ENCODE assay signal across 8 cellular contexts in genomic region chr5:141734501-141735231, GRCh38. TPM values are rescaled to one million over a fixed set of nuclear protein-coding genes. Genes with fewer than 3 reads are reported as not detected.
A peak's percentile ranks its signal among the peaks of the same experiment; 100 is the strongest.
DNase-seq lines count a peak whose midpoint lies in the region; ATAC-seq, FAIRE-seq and TF ChIP-seq lines count a peak whose summit lies in the region.

No MANE protein-coding gene starts in this region.

- H3K4ac ChIP-seq in mesenchymal stem cell (ENCODE audit: low read depth in 1 of 2, low read length in 2 of 2) = no peak overlapping the region

- intact Hi-C loops in GM12878 (cut with micrococcal nuclease; ENCODE audit: unreplicated experiment) = no loop called here

- TF ChIP-seq CTCF in GM12878 (IDR thresholded peaks at IDR 0.05 in 2 of 3, conservative IDR thresholded peaks at IDR 0.05 in 1 of 3; ENCODE audit: control insufficient read depth in 2 of 3, extremely low read depth in 1 of 3, insufficient read depth in 1 of 3, low read depth in 3 of 3, low read length in 3 of 3) = no peak

- H3K27me3 ChIP-seq in GM12878 (replicated peaks in 1 of 2; ENCODE audit: control insufficient read depth in 2 of 2, insufficient read depth in 2 of 2, low read length in 1 of 2) (peaks cover 0 to 5% of the 10 kb centered on the region in 2 experiments; a peak in 3 of 4 replicates), mesenchymal stem cell (ENCODE audit: control insufficient read depth in 1 of 2, insufficient read depth in 1 of 2, low read length in 2 of 2) (peaks cover 57 to 87% of the 10 kb centered on the region in 2 experiments)

- H3K36me3 ChIP-seq in GM12878 (ENCODE audit: control insufficient read depth in 2 of 2, insufficient read depth in 2 of 2, low read length in 1 of 2) = no peaks in the 10 kb centered on the region
- no peaks in the 10 kb centered on the region for H3K36me3 ChIP-seq in mesenchymal stem cell (ENCODE audit: control insufficient read depth in 1 of 2, insufficient read depth in 2 of 2, low read depth in 1 of 2, low read length in 2 of 2)

- no peak overlapping the region for H3K9ac ChIP-seq in GM12878 (ENCODE audit: control insufficient read depth, insufficient read depth, low read length)
- H3K9ac ChIP-seq in mesenchymal stem cell (ENCODE audit: low read length) = no peak overlapping the region

- H2BK15ac ChIP-seq in mesenchymal stem cell (ENCODE audit: low read depth, poor library complexity, severe bottlenecking) = no peak overlapping the region

- no peak overlapping the region for H3K4me3 ChIP-seq in GM12878
- H3K4me3 ChIP-seq in mesenchymal stem cell (ENCODE audit: insufficient read depth in 1 of 2, low read depth in 1 of 2, low read length in 2 of 2) = no peak overlapping the region

- POLR2A ChIA-PET in GM12878 (lab: Charles Lee) = no interaction called here

- H3K79me2 ChIP-seq in GM12878 (ENCODE audit: control insufficient read depth, insufficient read depth, low read length) = no peaks in the 10 kb centered on the region

- H3K4me1 ChIP-seq in GM12878 (ENCODE audit: control insufficient read depth, insufficient read depth, low read length) (no peaks in the 10 kb centered on the region), mesenchymal stem cell (ENCODE audit: control insufficient read depth, insufficient read depth, low read depth, low read length) (no peaks in the 10 kb centered on the region)

- no TSS peak for BruUV-seq in GM12878 (replicated peaks; lab: Mats Ljungman, UMichigan)

- SMC1A ChIA-PET in GM12878 (lab: Charles Lee; ENCODE audit: uncharacterized antibody, unreplicated experiment) = no interaction called here

- H3K9me3 ChIP-seq in GM12878 (replicated peaks; ENCODE audit: control insufficient read depth, insufficient read depth, low read length) (no peaks in the 10 kb centered on the region), mesenchymal stem cell (ENCODE audit: control insufficient read depth, low read length) (no peaks in the 10 kb centered on the region)

- H3K79me1 ChIP-seq in mesenchymal stem cell (replicated peaks; ENCODE audit: low read length, poor library complexity, severe bottlenecking) = no peaks in the 10 kb centered on the region

- peak; percentile 55; the same call in 1 of the 3 replicates for ATAC-seq in GM12878
- ATAC-seq in HG03521 (IDR thresholded peaks at IDR 0.05; ENCODE audit: unreplicated experiment) = no peak
- no peak for ATAC-seq in GM21723 (IDR thresholded peaks at IDR 0.05; ENCODE audit: unreplicated experiment)

- no peak overlapping the region for H3K23ac ChIP-seq in mesenchymal stem cell (ENCODE audit: low read length in 2 of 2)

- CTCF ChIA-PET in GM12878 (lab: Yijun Ruan, JAX) = no interaction called here

- H4K20me1 ChIP-seq in GM12878 (ENCODE audit: control insufficient read depth, insufficient read depth) = 0 out of 2 replicates have a peak, but pooled peaks cover 8% of the 10 kb centered on the region

- RAD21 ChIA-PET in GM12878 (lab: Charles Lee; ENCODE audit: unreplicated experiment) = no interaction called here

- H4K91ac ChIP-seq in mesenchymal stem cell (ENCODE audit: low read length) = no peak overlapping the region

- H2BK120ac ChIP-seq in mesenchymal stem cell (ENCODE audit: low read depth, low read length) = no peak overlapping the region

- DNase-seq in A172 (ENCODE audit: low spot score) = peak; percentile 67
- peak; percentile 30 for DNase-seq in GM19239 (ENCODE audit: insufficient read length, low spot score)
- DNase-seq in NCI-H69 (lab: John Stamatoyannopoulos, UW) = peak; percentile 60
- DNase-seq in GM12878 (ENCODE audit: low read depth, low spot score) = no peak
- DNase-seq in mesenchymal stem cell = peak; percentile 65
- no peak for DNase-seq in C1 segment of cervical spinal cord (lab: John Stamatoyannopoulos, UW)

- no peak overlapping the region for H2AK5ac ChIP-seq in mesenchymal stem cell (ENCODE audit: low read length, severe bottlenecking)

- no peak overlapping the region for H3K14ac ChIP-seq in mesenchymal stem cell (ENCODE audit: low read length in 2 of 2)

- no peak overlapping the region for H2AFZ ChIP-seq in GM12878 (ENCODE audit: control insufficient read depth, low read depth, low read length)
- no peak overlapping the region for H2AFZ ChIP-seq in mesenchymal stem cell (ENCODE audit: low read depth, low read length)

- no peak overlapping the region for H2BK12ac ChIP-seq in mesenchymal stem cell (ENCODE audit: low read length in 2 of 2)

- FAIRE-seq in GM19239 (lab: Jason Lieb, UNC) (no peak), GM12878 (lab: Jason Lieb, UNC) (peak; percentile 78)

- no peak for TF ChIP-seq RAD21 in GM12878 (IDR thresholded peaks at IDR 0.05; ENCODE audit: insufficient read depth, low read depth, low read length)

- WGBS in GM12878 (ENCODE audit: insufficient coverage, insufficient replicate concordance, low lambda C conversion rate, missing lambda C conversion rate) = 15% methylated on average over 4 of the region's 4 CpGs
- 62% methylated on average over 3 of the region's 4 CpGs for WGBS in mesenchymal stem cell

- no peak for TF ChIP-seq POLR2A in GM12878 (IDR thresholded peaks at IDR 0.05; ENCODE audit: low read depth, low read length)

- H3K4me2 ChIP-seq in GM12878 (ENCODE audit: control insufficient read depth, insufficient read depth) = no peak overlapping the region
- no peak overlapping the region for H3K4me2 ChIP-seq in mesenchymal stem cell (ENCODE audit: low read length, poor library complexity, severe bottlenecking)

- H3K27ac ChIP-seq in GM12878 (ENCODE audit: control insufficient read depth, insufficient read depth) = no peak overlapping the region
- H3K27ac ChIP-seq in mesenchymal stem cell (ENCODE audit: low read length, poor library complexity, severe bottlenecking) = no peak overlapping the region

- no peak overlapping the region for H2BK5ac ChIP-seq in mesenchymal stem cell (ENCODE audit: low read depth, low read length, poor library complexity, severe bottlenecking)

- H4K8ac ChIP-seq in mesenchymal stem cell (ENCODE audit: low read length) = no peak overlapping the region

- TF ChIP-seq EP300 in GM12878 (IDR thresholded peaks at IDR 0.05; ENCODE audit: borderline replicate concordance in 1 of 2, control insufficient read depth in 1 of 2, low read depth in 2 of 2, low read length in 2 of 2) = no peak

- in situ Hi-C loops in GM12878 (cut with MboI) = no loop called here

- no peak overlapping the region for H3K18ac ChIP-seq in mesenchymal stem cell (ENCODE audit: low read depth in 1 of 2, low read length in 2 of 2)

TF ChIP-seq in GM12878, 131 proteins besides CTCF, POLR2A, EP300 and RAD21 (continues in another document):
- TF ChIP-seq PAX5 (IDR thresholded peaks at IDR 0.05; ENCODE audit: borderline replicate concordance, low read depth, low read length) = 0 out of 2 replicates have a peak, but pooled peaks have one; percentile 52
- peak; percentile 96 for TF ChIP-seq REST (IDR thresholded peaks at IDR 0.05; ENCODE audit: low read depth, low read length)
- TF ChIP-seq CREB1 (IDR thresholded peaks at IDR 0.05; ENCODE audit: low read depth) = no peak

RNA-seq across cellular contexts. Expression of gene ARAP3, which starts 52.6 kb away (rescaled TPM):
- total RNA-seq in A172 (2014; rRNA removed; shearing (Covaris generic)) = 4.3 and 6.8 TPM in 2 replicates
- total RNA-seq in GM12878 (2013; cell fraction: nucleolus; rRNA removed) = not detected in 2 replicates
- total RNA-seq in GM12878 (2014; rRNA removed) = 0.05 TPM in 1 of 2 replicates, not detected in the other
- total RNA-seq in GM12878 (2014; rRNA removed; fragmentation: Illumina TruSeq; extraction: Trizol) = not detected in 2 replicates
- total RNA-seq in GM12878 (2021) = 0.08 TPM in 2 replicates
- polyA plus RNA-seq in GM12878 (2011; ENCODE audit: low read depth) = not detected
- not detected in 2 replicates for polyA plus RNA-seq in GM12878 (2011; rRNA removed)
- polyA plus RNA-seq in GM12878 (2011; cell fraction: cytosol; rRNA removed) = not detected in 2 replicates
- 0.03 TPM in 1 of 2 replicates, not detected in the other for polyA plus RNA-seq in GM12878 (2011; cell fraction: nucleus; rRNA removed)
- polyA plus RNA-seq in GM12878 (2012) = 0.04 TPM in 1 of 2 replicates, not detected in the other
- polyA plus RNA-seq in GM12878 (2014; fragmentation: Illumina TruSeq; extraction: Trizol) = 0.01 and 0.05 TPM in 2 replicates
- polyA plus RNA-seq in GM12878 (2014; fragmentation: Nextera tagmentation; extraction: Ambion mirVana) = not detected
- not detected in 2 replicates for polyA plus RNA-seq in GM12878 (2014; rRNA removed)
- polyA plus RNA-seq in GM12878 (2016; fragmentation: Nextera tagmentation; extraction: Ambion mirVana) = not detected
- 0.29 TPM in 1 of 2 replicates, not detected in the other for polyA minus RNA-seq in GM12878 (2011; rRNA and poly(A)+ RNA removed)
- not detected in 2 replicates for polyA minus RNA-seq in GM12878 (2011; cell fraction: cytosol; rRNA and poly(A)+ RNA removed)
- not detected in 2 replicates for polyA minus RNA-seq in GM12878 (2011; cell fraction: nucleus; rRNA and poly(A)+ RNA removed)
- polyA plus RNA-seq in mesenchymal stem cell (2013, experiment 1 of 2) = 6.8 TPM
- polyA plus RNA-seq in mesenchymal stem cell (2013, experiment 2 of 2) = 6.3 TPM

Comparison
In these comparisons a context has a peak if more than half of its experiments do, and no peak if none do; other contexts are left out.
1. DNase-seq: peak in A172 (single experiment), GM19239 (single experiment), NCI-H69 (single experiment) and mesenchymal stem cell (single experiment); none in GM12878 (single experiment) and C1 segment of cervical spinal cord (0 of 14).